In genomic region chr16:86018487-86018886, GRCh38 we compare ENCODE assay signal across 11 cellular contexts.
DNase-seq lines count a peak whose midpoint lies in the region; ATAC-seq and TF ChIP-seq lines count a peak whose summit lies in the region.
"Had no signal": no experiment of that assay in that cellular context is flagged by ENCODE, and none has a peak within 500 bp of the region (broad histone marks: within the 10 kb centered on the region; RNA-seq: fewer than 3 reads in every experiment).

No MANE protein-coding gene starts in this region.

- TF ChIP-seq CTCF in neural crest cell (conservative IDR thresholded peaks at IDR 0.05) (no peak), H9 (conservative IDR thresholded peaks at IDR 0.05) (no peak), osteoblast (IDR thresholded peaks at IDR 0.05; ENCODE audit: extremely low read depth, low read depth, low read length) (no peak)

- no peak overlapping the region for H2BK5ac ChIP-seq in H9 (ENCODE audit: insufficient read length, low read length)

- no peak overlapping the region for H3K14ac ChIP-seq in H9 (ENCODE audit: insufficient read depth, low read length)

- no peak overlapping the region for H3K9ac ChIP-seq in H9 (ENCODE audit: extremely low read depth, insufficient read length, low read length)

- H3K9me3 ChIP-seq in H9 (ENCODE audit: control insufficient read depth, low read depth, low read length), result no peaks in the 10 kb centered on the region
- H3K9me3 ChIP-seq in osteoblast (ENCODE audit: low read depth, low read length), result peaks cover 4% of the 10 kb centered on the region

- H4K5ac ChIP-seq in H9 (ENCODE audit: insufficient read length, low read depth, low read length), result no peak overlapping the region

- H2BK15ac ChIP-seq in H9 (ENCODE audit: low read depth, low read length), result no peak overlapping the region

- peak; percentile 75 for ATAC-seq in Right ventricle myocardium inferior
- no peak for ATAC-seq in GM18505 (IDR thresholded peaks at IDR 0.05; ENCODE audit: unreplicated experiment)
- ATAC-seq in HG03521 (IDR thresholded peaks at IDR 0.05; ENCODE audit: unreplicated experiment), result no peak

- no peak overlapping the region for H3K23ac ChIP-seq in H9 (ENCODE audit: insufficient read length, low read depth, low read length)

- no CpG with 5 or more reads among the region's 7 CpGs for WGBS in H9 (ENCODE audit: extremely low coverage, insufficient read length, low lambda C conversion rate)

- H3K9me3 Mint-ChIP-seq in neural crest cell, result peaks cover 10% of the 10 kb centered on the region
- H3K9me3 Mint-ChIP-seq in H9, result peaks cover 21 to 26% of the 10 kb centered on the region in 2 experiments

- no peaks in the 10 kb centered on the region for H3K23me2 ChIP-seq in H9 (ENCODE audit: insufficient read length, low read depth, low read length, poor library complexity, severe bottlenecking)

- no peak for TF ChIP-seq POLR2A in GM18505 (IDR thresholded peaks at IDR 0.05; ENCODE audit: borderline replicate concordance, extremely low read depth, insufficient read depth, insufficient read length)

- H2BK120ac ChIP-seq in H9 (ENCODE audit: low read depth, low read length, poor library complexity, severe bottlenecking), result no peak overlapping the region

- H4K20me1 ChIP-seq in H9 (ENCODE audit: control insufficient read depth, insufficient read depth, insufficient read length) (no peaks in the 10 kb centered on the region), osteoblast (ENCODE audit: insufficient read depth, low read length) (peaks cover 3% of the 10 kb centered on the region)

- H3K27me3 ChIP-seq in H9 (ENCODE audit: insufficient read depth, low read length) (no peaks in the 10 kb centered on the region), osteoblast (ENCODE audit: insufficient read depth, low read length) (peaks cover 6% of the 10 kb centered on the region)

- H3K27ac Mint-ChIP-seq in neural crest cell (ENCODE audit: unreplicated experiment) (peak overlapping the region; percentile 60), H9 (no peak overlapping the region)

- no peak overlapping the region for H3K27ac ChIP-seq in H9 (ENCODE audit: insufficient read length, low read depth, low read length)
- H3K27ac ChIP-seq in osteoblast (ENCODE audit: low read depth, low read length), result no peak overlapping the region

- H4K91ac ChIP-seq in H9 (ENCODE audit: insufficient read length, low read depth, low read length), result no peak overlapping the region

- H3K36me3 ChIP-seq in osteoblast (ENCODE audit: insufficient read depth, low read length), result no peaks in the 10 kb centered on the region

- H3K79me1 ChIP-seq in H9 (ENCODE audit: insufficient read depth, low read depth, low read length, poor library complexity, severe bottlenecking), result no peaks in the 10 kb centered on the region

- H3K4ac ChIP-seq in H9 (ENCODE audit: low read depth, low read length), result no peak overlapping the region

- no peak overlapping the region for H2BK20ac ChIP-seq in H9 (ENCODE audit: low read depth, low read length, poor library complexity, severe bottlenecking)

- H3K36me3 Mint-ChIP-seq in neural crest cell (ENCODE audit: low read depth) (peaks cover 4% of the 10 kb centered on the region), H9 (ENCODE audit: insufficient read depth in 1 of 3, low read depth in 3 of 3) (peaks cover 3 to 10% (median 4%) of the 10 kb centered on the region in 3 experiments; a peak in 6 of 7 replicates)

- no peak overlapping the region for H2BK12ac ChIP-seq in H9 (ENCODE audit: insufficient read length, low read depth, low read length)

- H2AK5ac ChIP-seq in H9 (ENCODE audit: insufficient read length, low read length), result no peak overlapping the region

- no peak overlapping the region for H3K4me3 Mint-ChIP-seq in neural crest cell
- no peak overlapping the region for H3K4me3 Mint-ChIP-seq in H9

- peaks cover 59% of the 10 kb centered on the region for H3K27me3 Mint-ChIP-seq in neural crest cell (ENCODE audit: low read depth)
- peaks cover 50% of the 10 kb centered on the region for H3K27me3 Mint-ChIP-seq in H9 (ENCODE audit: low read depth)

- peak; percentile 28 for DNase-seq in GF-D8 (lab: John Stamatoyannopoulos, UW)
- peak; percentile 58 for DNase-seq in SKM-1 (lab: John Stamatoyannopoulos, UW; ENCODE audit: unreplicated experiment)
- no peak for DNase-seq in Right ventricle myocardium inferior (ENCODE audit: missing footprints)
- no peak for DNase-seq in neural crest cell (ENCODE audit: low read depth, low spot score)
- no peak for DNase-seq in H9
- DNase-seq in osteoblast (ENCODE audit: insufficient read length, low spot score, missing footprints), result no peak
- DNase-seq: activated T-cell treated with anti-CD3 and anti-CD28 coated beads for 4 hours, NCI-H1092 treated with DMSO at 0.1 percent for 48 hours had no signal

- no peak overlapping the region for H3T11ph ChIP-seq in H9 (ENCODE audit: low read length)

- H3K4me2 ChIP-seq in H9 (ENCODE audit: insufficient read depth, insufficient read length, low read length) (no peak overlapping the region), osteoblast (ENCODE audit: insufficient read depth, low read length) (no peak overlapping the region)

- no peak overlapping the region for H4K8ac ChIP-seq in H9 (replicated peaks; ENCODE audit: insufficient read length, low read depth, low read length)

- no peak overlapping the region for H3K4me3 ChIP-seq in osteoblast (ENCODE audit: insufficient read depth, low read length)

- H3K4me1 Mint-ChIP-seq in neural crest cell, result peaks cover 5% of the 10 kb centered on the region
- no peaks in the 10 kb centered on the region for H3K4me1 Mint-ChIP-seq in H9

- no peaks in the 10 kb centered on the region for H3K79me2 ChIP-seq in H9 (ENCODE audit: insufficient read depth, low read length)
- H3K79me2 ChIP-seq in osteoblast (ENCODE audit: insufficient read depth, low read length), result no peaks in the 10 kb centered on the region

- no peak overlapping the region for H3K18ac ChIP-seq in H9 (ENCODE audit: insufficient read length, low read depth, low read length)

- H2AFZ ChIP-seq in H9 (ENCODE audit: low read length) (no peak overlapping the region), osteoblast (ENCODE audit: low read length) (no peak overlapping the region)

- H3K4me1 ChIP-seq in H9 (ENCODE audit: insufficient read depth, low read length) (no peaks in the 10 kb centered on the region), osteoblast (ENCODE audit: insufficient read depth, low read length) (no peaks in the 10 kb centered on the region)
- H3K4me1 ChIP-seq: Caco-2 had no signal

- no peak overlapping the region for H3K56ac ChIP-seq in H9 (ENCODE audit: insufficient read length, low read depth, low read length)

- intact Hi-C loops in Right ventricle myocardium inferior (cut with DNase I), result no loop called here

Comparison
In these comparisons a context has a peak if more than half of its experiments do, and no peak if none do; other contexts are left out.
1. DNase-seq: peak in GF-D8 (single experiment) and SKM-1 (single experiment); none in Right ventricle myocardium inferior (single experiment), neural crest cell (single experiment), H9 (single experiment) and osteoblast (single experiment).